22 cellular contexts compared by ENCODE assay signal in genomic region chr1:167206166-167206835, GRCh38.
"Had no signal": no experiment of that assay in that cellular context is flagged by ENCODE, and none has a peak within 500 bp of the region (broad histone marks: within the 10 kb centered on the region; RNA-seq: fewer than 3 reads in every experiment).

No MANE protein-coding gene starts in this region.

- H3K4me1 ChIP-seq: body of pancreas, upper lobe of left lung had no signal

- H3K4me3 Mint-ChIP-seq: activated naive CD8-positive, alpha-beta T cell treated with anti-CD3 and anti-CD28 coated beads, Interleukin-2, amount 50 U/mL, for 24 hours; activated T-helper 1 cell treated with anti-CD3 and anti-CD28 coated beads, Interleukin-12 subunit alpha, Interleukin-12 subunit beta, Interleukin-2, Interleukin-4 antibody, amounts not matched to agents 30 ng/mL and 10 ng/mL and 1 ng/mL, durations not matched to agents 14 hours and 24 hours and 36 hours; dendritic cell treated with granulocyte-macrophage colony-stimulating factor and Interleukin-4, amounts not matched to agents 40 ng/mL and 50 ng/mL, for 4 days; naive thymus-derived CD4-positive, alpha-beta T cell had no signal

- FAIRE-seq: small intestine had no signal

- DNase-seq: activated CD8-positive, alpha-beta memory T cell treated with anti-CD3 and anti-CD28 coated beads, Interleukin-2, amount 50 U/mL, for 48 hours; activated gamma-delta T cell; activated naive CD4-positive, alpha-beta T cell treated with anti-CD3 and anti-CD28 coated beads, Interleukin-2, amount 50 U/mL, for 16 hours; activated naive CD8-positive, alpha-beta T cell treated with anti-CD3 and anti-CD28 coated beads, Interleukin-2, amount 50 U/mL, for 24 hours; body of pancreas; caudate nucleus; effector CD4-positive, alpha-beta T cell; erythroblast; foreskin fibroblast; heart right ventricle; naive thymus-derived CD4-positive, alpha-beta T cell; small intestine; stimulated activated CD4-positive, alpha-beta T cell treated with anti-CD3 and anti-CD28 coated beads, Interleukin-2, amount 100 ng/mL, for 48 hours; stimulated activated CD8-positive, alpha-beta memory T cell treated with anti-CD3 and anti-CD28 coated beads, Interleukin-4, amount 100 ng/mL, for 48 hours; stimulated activated naive CD4-positive, alpha-beta T cell; upper lobe of left lung had no signal

- H3K9me3 ChIP-seq: body of pancreas had no signal

- H3K27ac ChIP-seq: body of pancreas, heart right ventricle, upper lobe of left lung had no signal

- ATAC-seq: activated CD4-positive, CD25-positive, alpha-beta regulatory T cell treated with anti-CD3 and anti-CD28 coated beads, Interleukin-2, amount 50 U/mL, for 24 hours; activated naive CD8-positive, alpha-beta T cell treated with anti-CD3 and anti-CD28 coated beads, Interleukin-2, amount 50 U/mL, for 24 hours; body of pancreas; heart right ventricle; left lobe of liver; naive thymus-derived CD4-positive, alpha-beta T cell; sciatic nerve had no signal

- H3K27ac Mint-ChIP-seq: activated naive CD8-positive, alpha-beta T cell treated with anti-CD3 and anti-CD28 coated beads, Interleukin-2, amount 50 U/mL, for 24 hours; activated T-helper 1 cell treated with anti-CD3 and anti-CD28 coated beads, Interleukin-12 subunit alpha, Interleukin-12 subunit beta, Interleukin-2, Interleukin-4 antibody, amounts not matched to agents 30 ng/mL and 10 ng/mL and 1 ng/mL, durations not matched to agents 14 hours and 24 hours and 36 hours; dendritic cell treated with granulocyte-macrophage colony-stimulating factor and Interleukin-4, amounts not matched to agents 40 ng/mL and 50 ng/mL, for 4 days had no signal

- H3K27me3 ChIP-seq: body of pancreas, heart right ventricle, upper lobe of left lung had no signal

- H3K4me3 ChIP-seq: body of pancreas, heart right ventricle, lung, upper lobe of left lung had no signal

- H3K36me3 ChIP-seq: heart right ventricle, upper lobe of left lung had no signal
